ENCODE assay signal across 37 cellular contexts in genomic region chr12:68225576-68226476, GRCh38. TPM values are rescaled to one million over a fixed set of nuclear protein-coding genes. Genes with fewer than 3 reads are reported as not detected.
DNase-seq lines count a peak whose midpoint lies in the region; ATAC-seq and TF ChIP-seq lines count a peak whose summit lies in the region.
"Had no signal": no experiment of that assay in that cellular context is flagged by ENCODE, and none has a peak within 500 bp of the region (broad histone marks: within the 10 kb centered on the region; RNA-seq: fewer than 3 reads in every experiment).

IL26 (minus strand) TSS chr12:68225810; CDS start chr12:68225756, 54 bp downstream.

- no peak for DNase-seq in activated naive CD4-positive, alpha-beta T cell treated with anti-CD3 and anti-CD28 coated beads, Interleukin-2, amount 50 U/mL, for 72 hours (ENCODE audit: low spot score in 2 of 2)
- no peak for DNase-seq in activated naive CD4-positive, alpha-beta T cell treated with anti-CD3 and anti-CD28 coated beads, Interleukin-2, amount 50 U/mL, for 16 hours
- DNase-seq in Jurkat, Clone E6-1 (ENCODE audit: low read depth, low spot score), result peak; percentile 31
- DNase-seq in activated T-helper 9 cell treated with anti-CD3 and anti-CD28 coated beads, Interleukin-2, amount 50 U/mL, for 16 hours (ENCODE audit: low read depth), result peak; percentile 5
- DNase-seq in osteoblast (ENCODE audit: insufficient read length, low spot score, missing footprints), result no peak
- no peak for DNase-seq in Right ventricle myocardium inferior (ENCODE audit: missing footprints)
- no peak for DNase-seq in NCI-H2081 treated with DMSO at 0.1 percent for 48 hours (lab: John Stamatoyannopoulos, UW)
- no peak for DNase-seq in midbrain (lab: John Stamatoyannopoulos, UW)
- DNase-seq: activated CD4-positive, alpha-beta T cell treated with anti-CD3 and anti-CD28 coated beads for 1 hour; activated CD8-positive, alpha-beta memory T cell treated with anti-CD3 and anti-CD28 coated beads, Interleukin-2, amount 10 ng/mL, durations not matched to agents 7 days and 5 days; adrenal gland; Caco-2; colonic mucosa; DMS79; effector CD8-positive, alpha-beta T cell; GDM1; H7; islet precursor cell; left ventricle myocardium inferior; naive thymus-derived CD4-positive, alpha-beta T cell; NCI-H1092; NCI-H1930; NCI-H345; NCI-H748 treated with DMSO at 0.1 percent for 48 hours; pancreas; retina; stimulated activated CD4-positive, alpha-beta T cell treated with anti-CD3 and anti-CD28 coated beads, Interleukin-2, amount 100 ng/mL, for 48 hours; testis had no signal

- peaks cover 0 to 11% of the 10 kb centered on the region in 2 donors for H3K36me3 Mint-ChIP-seq in activated naive CD4-positive, alpha-beta T cell treated with anti-CD3 and anti-CD28 coated beads, Interleukin-2, amount 50 U/mL, for 72 hours
- H3K36me3 Mint-ChIP-seq: IgD-negative memory B cell had no signal

- peak within 1 kb of the TSS; percentile 67 for H3K4me2 ChIP-seq in osteoblast (ENCODE audit: insufficient read depth, low read length)
- H3K4me2 ChIP-seq: BLaER1 had no signal

- peak within 1 kb of the TSS; percentile 38 for H2AFZ ChIP-seq in osteoblast (ENCODE audit: low read length)

- no peak within 1 kb of the TSS for H3K27ac Mint-ChIP-seq in activated naive CD4-positive, alpha-beta T cell treated with anti-CD3 and anti-CD28 coated beads, Interleukin-2, amount 50 U/mL, for 72 hours
- H3K27ac Mint-ChIP-seq: activated CD8-positive, alpha-beta memory T cell treated with anti-CD3 and anti-CD28 coated beads, Interleukin-2, amount 10 ng/mL, durations not matched to agents 7 days and 5 days; activated T-helper 2 cell treated with anti-CD3 and anti-CD28 coated beads, Interferon-gamma antibody, Interleukin-2, Interleukin-4, amounts not matched to agents 10 μg/mL and 5 μg/mL and 100 μg/mL, durations not matched to agents 14 hours and 24 hours and 36 hours; IgD-negative memory B cell had no signal

- ATAC-seq in activated naive CD4-positive, alpha-beta T cell treated with anti-CD3 and anti-CD28 coated beads, Interleukin-2, amount 50 U/mL, for 72 hours, result peak; percentile 31 to 57
- ATAC-seq in Right ventricle myocardium inferior, result no peak
- ATAC-seq: activated CD8-positive, alpha-beta memory T cell treated with anti-CD3 and anti-CD28 coated beads, Interleukin-2, amount 10 ng/mL, durations not matched to agents 7 days and 5 days; naive thymus-derived CD4-positive, alpha-beta T cell; pancreas had no signal

- no peak within 1 kb of the TSS for H3K4me3 ChIP-seq in Jurkat, Clone E6-1 (ENCODE audit: low read length)
- H3K4me3 ChIP-seq in osteoblast (ENCODE audit: insufficient read depth, low read length), result peak within 1 kb of the TSS; percentile 26
- H3K4me3 ChIP-seq: adrenal gland, BLaER1, breast epithelium, colonic mucosa, left ventricle myocardium inferior, pancreas, SJSA1, testis had no signal

- peaks cover 40% of the 10 kb centered on the region for H3K4me1 ChIP-seq in osteoblast (ENCODE audit: insufficient read depth, low read length)
- H3K4me1 ChIP-seq: adrenal gland, BLaER1, breast epithelium, Caco-2, colonic mucosa, pancreas, SJSA1, testis had no signal

- peak within 1 kb of the TSS; percentile 89 for H3K27ac ChIP-seq in osteoblast (ENCODE audit: low read depth, low read length)
- H3K27ac ChIP-seq: adrenal gland, BLaER1, breast epithelium, colonic mucosa, left ventricle myocardium inferior, pancreas, SJSA1, testis had no signal

- H4K20me1 ChIP-seq in osteoblast (ENCODE audit: insufficient read depth, low read length), result no peaks in the 10 kb centered on the region
- H4K20me1 ChIP-seq: BLaER1 had no signal

- intact Hi-C loops in Right ventricle myocardium inferior (cut with DNase I), result no loop called here

- H3K27me3 ChIP-seq in osteoblast (ENCODE audit: insufficient read depth, low read length), result no peaks in the 10 kb centered on the region
- H3K27me3 ChIP-seq: BLaER1, breast epithelium, colonic mucosa, pancreas, testis had no signal

- no peaks in the 10 kb centered on the region for H3K9me3 ChIP-seq in osteoblast (ENCODE audit: low read depth, low read length)
- H3K9me3 ChIP-seq: adrenal gland, BLaER1, breast epithelium, Caco-2, colonic mucosa, left ventricle myocardium inferior, pancreas, SJSA1, testis had no signal

- H3K36me3 ChIP-seq in osteoblast (ENCODE audit: insufficient read depth, low read length), result no peaks in the 10 kb centered on the region
- H3K36me3 ChIP-seq: adrenal gland, BLaER1, breast epithelium, colonic mucosa, left ventricle myocardium inferior, pancreas, SJSA1 had no signal

- TF ChIP-seq CTCF in osteoblast (IDR thresholded peaks at IDR 0.05; ENCODE audit: extremely low read depth, low read depth, low read length), result no peak

- no peaks in the 10 kb centered on the region for H3K79me2 ChIP-seq in osteoblast (ENCODE audit: insufficient read depth, low read length)

- H3K9me3 Mint-ChIP-seq in activated naive CD4-positive, alpha-beta T cell treated with anti-CD3 and anti-CD28 coated beads, Interleukin-2, amount 50 U/mL, for 72 hours, result no peaks in the 10 kb centered on the region
- H3K9me3 Mint-ChIP-seq: activated T-helper 2 cell treated with anti-CD3 and anti-CD28 coated beads, Interferon-gamma antibody, Interleukin-2, Interleukin-4, amounts not matched to agents 10 μg/mL and 5 μg/mL and 100 μg/mL, durations not matched to agents 14 hours and 24 hours and 36 hours; IgD-negative memory B cell; naive thymus-derived CD4-positive, alpha-beta T cell had no signal

RNA-seq across cellular contexts. Expression of gene IL26, which starts in this region (rescaled TPM):
- 1 to 10 TPM in 1 of 2 donors, not detected in 1; 8.3 TPM for total RNA-seq in activated naive CD4-positive, alpha-beta T cell treated with anti-CD3 and anti-CD28 coated beads, Interleukin-2, amount 50 U/mL, for 72 hours
- 0.82 TPM for polyA plus RNA-seq in Jurkat, Clone E6-1 (2012; ENCODE audit: insufficient read depth, insufficient read length)
- total RNA-seq in osteoblast (2.4 and 3.6 TPM in 2 replicates), Right ventricle myocardium inferior (not detected)
- total RNA-seq: adrenal gland, breast epithelium, Caco-2, colonic mucosa, epithelial cell of proximal tubule, fibroblast of villous mesenchyme, H7, left ventricle myocardium inferior, pancreas, SJSA1, testis, urinary bladder had no signal
- polyA plus RNA-seq: adrenal gland; AG04450; IgD-negative memory B cell; naive thymus-derived CD4-positive, alpha-beta T cell; pancreas had no signal

Comparison
In these comparisons a context has a peak if more than half of its experiments do, and no peak if none do; other contexts are left out.
1. DNase-seq: peak in Jurkat, Clone E6-1 (single experiment) and activated T-helper 9 cell treated with anti-CD3 and anti-CD28 coated beads, Interleukin-2, amount 50 U/mL, for 16 hours (single experiment); none in activated naive CD4-positive, alpha-beta T cell treated with anti-CD3 and anti-CD28 coated beads, Interleukin-2, amount 50 U/mL, for 72 hours (0 of 2), activated naive CD4-positive, alpha-beta T cell treated with anti-CD3 and anti-CD28 coated beads, Interleukin-2, amount 50 U/mL, for 16 hours (single experiment), osteoblast (single experiment), Right ventricle myocardium inferior (single experiment), NCI-H2081 treated with DMSO at 0.1 percent for 48 hours (single experiment) and midbrain (single experiment).